8 cellular contexts compared by ENCODE assay signal in genomic region chr15:57861039-57861638, GRCh38.
A peak's percentile ranks its signal among the peaks of the same experiment; 100 is the strongest.
DNase-seq lines count a peak whose midpoint lies in the region; ATAC-seq and TF ChIP-seq lines count a peak whose summit lies in the region.

No MANE protein-coding gene starts in this region.

- peaks cover 29% of the 10 kb centered on the region for H3K27me3 Mint-ChIP-seq in activated T-cell treated with anti-CD3 and anti-CD28 coated beads, Interleukin-2, amount 50 U/mL, for 72 hours (ENCODE audit: low read depth)
- peaks cover 37% of the 10 kb centered on the region for H3K27me3 Mint-ChIP-seq in activated T-cell treated with anti-CD3 and anti-CD28 coated beads, Interleukin-2, amount 50 U/mL, for 24 hours
- peaks cover 2% of the 10 kb centered on the region for H3K27me3 Mint-ChIP-seq in endothelial cell (ENCODE audit: unreplicated experiment)

- ATAC-seq in activated T-cell treated with anti-CD3 and anti-CD28 coated beads, Interleukin-2, amount 50 U/mL, for 72 hours (replicated peaks in 1 of 2), result peak in 1 of 2 donors; percentile 33
- ATAC-seq in HG02938 (IDR thresholded peaks at IDR 0.05; ENCODE audit: unreplicated experiment), result no peak

- H3K4me1 ChIP-seq in Loucy (ENCODE audit: insufficient read depth, low read length, poor library complexity, severe bottlenecking) (no peaks in the 10 kb centered on the region), SK-N-SH (ENCODE audit: control insufficient read depth in 1 of 2, insufficient read depth in 2 of 2, low read depth in 1 of 2, low read length in 1 of 2) (no peaks in the 10 kb centered on the region)

- H3K9me2 ChIP-seq in Loucy (replicated peaks; ENCODE audit: low read depth, low read length) (no peaks in the 10 kb centered on the region), SK-N-SH (no peaks in the 10 kb centered on the region)

- no peak for TF ChIP-seq EP300 in SK-N-SH (IDR thresholded peaks at IDR 0.05; ENCODE audit: borderline replicate concordance in 1 of 2, low read depth in 1 of 2, low read length in 1 of 2)

- no peaks in the 10 kb centered on the region for H3F3A ChIP-seq in Loucy (ENCODE audit: low read depth)
- H3F3A ChIP-seq in SK-N-SH (replicated peaks; ENCODE audit: insufficient read depth), result peaks cover 6% of the 10 kb centered on the region

- H3K79me2 ChIP-seq in Loucy (ENCODE audit: insufficient read depth, low read length) (no peaks in the 10 kb centered on the region), SK-N-SH (ENCODE audit: insufficient read depth) (no peaks in the 10 kb centered on the region)

- H2AFZ ChIP-seq in Loucy (ENCODE audit: low read length) (no peak overlapping the region), SK-N-SH (ENCODE audit: low read depth) (no peak overlapping the region)

- no peak overlapping the region for H3K27ac ChIP-seq in SK-N-SH (ENCODE audit: low read depth in 2 of 2, low read length in 1 of 2)

- no peak overlapping the region for H3K27ac Mint-ChIP-seq in activated T-cell treated with anti-CD3 and anti-CD28 coated beads, Interleukin-2, amount 50 U/mL, for 72 hours
- no peak overlapping the region for H3K27ac Mint-ChIP-seq in activated T-cell treated with anti-CD3 and anti-CD28 coated beads, Interleukin-2, amount 50 U/mL, for 24 hours
- no peak overlapping the region for H3K27ac Mint-ChIP-seq in endothelial cell (ENCODE audit: unreplicated experiment)

- no peaks in the 10 kb centered on the region for H3K9me3 Mint-ChIP-seq in activated T-cell treated with anti-CD3 and anti-CD28 coated beads, Interleukin-2, amount 50 U/mL, for 72 hours
- no peaks in the 10 kb centered on the region for H3K9me3 Mint-ChIP-seq in activated T-cell treated with anti-CD3 and anti-CD28 coated beads, Interleukin-2, amount 50 U/mL, for 24 hours
- H3K9me3 Mint-ChIP-seq in endothelial cell (ENCODE audit: unreplicated experiment), result no peaks in the 10 kb centered on the region

- H3K36me3 Mint-ChIP-seq in activated T-cell treated with anti-CD3 and anti-CD28 coated beads, Interleukin-2, amount 50 U/mL, for 72 hours (ENCODE audit: insufficient read depth in 2 of 2), result no peaks in the 10 kb centered on the region
- H3K36me3 Mint-ChIP-seq in activated T-cell treated with anti-CD3 and anti-CD28 coated beads, Interleukin-2, amount 50 U/mL, for 24 hours (ENCODE audit: low read depth), result no peaks in the 10 kb centered on the region
- H3K36me3 Mint-ChIP-seq in endothelial cell (ENCODE audit: low read depth, unreplicated experiment), result no peaks in the 10 kb centered on the region

- DNase-seq in activated T-cell treated with anti-CD3 and anti-CD28 coated beads, Interleukin-2, amount 50 U/mL, for 72 hours, result peak; percentile 12 to 45
- no peak for DNase-seq in activated T-cell treated with anti-CD3 and anti-CD28 coated beads, Interleukin-2, amount 50 U/mL, for 24 hours
- DNase-seq in SK-N-SH (peak; percentile 24), endothelial cell (ENCODE audit: low spot score) (peak; percentile 50), mucosa of gallbladder (ENCODE audit: low spot score) (peak; percentile 39), NCI-H1436 treated with DMSO at 0.1 percent for 48 hours (lab: John Stamatoyannopoulos, UW) (no peak)

- peaks cover 72% of the 10 kb centered on the region for H3K27me3 ChIP-seq in Loucy (ENCODE audit: insufficient read depth, low read length, poor library complexity, severe bottlenecking)
- H3K27me3 ChIP-seq in SK-N-SH (ENCODE audit: insufficient read depth), result no peaks in the 10 kb centered on the region; the same call in 1 of the 2 replicates

- no peak overlapping the region for H3K4me3 ChIP-seq in Loucy (ENCODE audit: low read length, poor library complexity, severe bottlenecking)
- no peak overlapping the region; a peak in 1 of 4 replicates for H3K4me3 ChIP-seq in SK-N-SH (ENCODE audit: low read depth in 2 of 2, low read length in 1 of 2)

- H3K4me1 Mint-ChIP-seq in activated T-cell treated with anti-CD3 and anti-CD28 coated beads, Interleukin-2, amount 50 U/mL, for 72 hours (ENCODE audit: low read depth), result no peaks in the 10 kb centered on the region
- H3K4me1 Mint-ChIP-seq in activated T-cell treated with anti-CD3 and anti-CD28 coated beads, Interleukin-2, amount 50 U/mL, for 24 hours (ENCODE audit: low read depth), result peaks cover 2% of the 10 kb centered on the region
- no peaks in the 10 kb centered on the region for H3K4me1 Mint-ChIP-seq in endothelial cell (ENCODE audit: unreplicated experiment)

- CTCF ChIA-PET in SK-N-SH (lab: Yijun Ruan, JAX), result interaction anchor here (0.6 to 16.2 kb wide), 90 partner anchors 9 to 369 kb away, joined by 3 to 315 read pairs (median 5); partner anchors contain the start of genes ALDH1A2 and POLR2M

- no peak overlapping the region for H3K4me2 ChIP-seq in Loucy (ENCODE audit: low read depth, low read length, poor library complexity, severe bottlenecking)
- H3K4me2 ChIP-seq in SK-N-SH, result no peak overlapping the region

- H3K9me3 ChIP-seq in Loucy (ENCODE audit: insufficient read depth, low read depth, low read length), result no peaks in the 10 kb centered on the region
- no peaks in the 10 kb centered on the region for H3K9me3 ChIP-seq in SK-N-SH

- H3K9ac ChIP-seq in Loucy (ENCODE audit: low read depth, low read length, poor library complexity, severe bottlenecking) (no peak overlapping the region), SK-N-SH (no peak overlapping the region)

- TF ChIP-seq RAD21 in SK-N-SH (IDR thresholded peaks at IDR 0.05; ENCODE audit: low read length), result peak; percentile 81

- POLR2A ChIA-PET in SK-N-SH (lab: Yijun Ruan, JAX), result no interaction called here

- no peaks in the 10 kb centered on the region for H3K36me3 ChIP-seq in Loucy (ENCODE audit: insufficient read depth, low read length)
- no peaks in the 10 kb centered on the region for H3K36me3 ChIP-seq in SK-N-SH (replicated peaks in 1 of 2; ENCODE audit: control insufficient read depth in 1 of 2, insufficient read depth in 2 of 2, low read length in 1 of 2)

- H4K20me1 ChIP-seq in Loucy (ENCODE audit: insufficient read depth, low read length, poor library complexity, severe bottlenecking), result no peaks in the 10 kb centered on the region
- H4K20me1 ChIP-seq in SK-N-SH (ENCODE audit: insufficient read depth), result no peaks in the 10 kb centered on the region

- no peak overlapping the region for H3K4me3 Mint-ChIP-seq in activated T-cell treated with anti-CD3 and anti-CD28 coated beads, Interleukin-2, amount 50 U/mL, for 72 hours
- H3K4me3 Mint-ChIP-seq in activated T-cell treated with anti-CD3 and anti-CD28 coated beads, Interleukin-2, amount 50 U/mL, for 24 hours, result no peak overlapping the region
- no peak overlapping the region for H3K4me3 Mint-ChIP-seq in endothelial cell (ENCODE audit: unreplicated experiment)

- peak; percentile 96 for TF ChIP-seq CTCF in Loucy (conservative IDR thresholded peaks at IDR 0.05; ENCODE audit: low read length)
- peak; percentile 90 for TF ChIP-seq CTCF in SK-N-SH (IDR thresholded peaks at IDR 0.05)
- TF ChIP-seq CTCF in endothelial cell (IDR thresholded peaks at IDR 0.05; ENCODE audit: unreplicated experiment), result peak; percentile 97

- WGBS in SK-N-SH (ENCODE audit: low lambda C conversion rate), result 24% methylated on average over 6 of the region's 6 CpGs

TF ChIP-seq in SK-N-SH, 30 proteins besides CTCF, POLR2A, EP300 and RAD21:
- no peak for TF ChIP-seq MAX (IDR thresholded peaks at IDR 0.05; ENCODE audit: low read depth)
- no peak for TF ChIP-seq RXRA (IDR thresholded peaks at IDR 0.05; ENCODE audit: borderline replicate concordance, low read depth)
- TF ChIP-seq SMC3 (IDR thresholded peaks at IDR 0.05; ENCODE audit: low read depth, low read length), result peak; percentile 89
- no peak for TF ChIP-seq IRF3 (IDR thresholded peaks at IDR 0.05; ENCODE audit: low read depth, low read length)
- TF ChIP-seq YY1 (IDR thresholded peaks at IDR 0.05; ENCODE audit: low read depth), result no peak
- TF ChIP-seq NFIC (IDR thresholded peaks at IDR 0.05; ENCODE audit: borderline replicate concordance), result no peak
- no peak for TF ChIP-seq REST (IDR thresholded peaks at IDR 0.05; ENCODE audit: low read depth, low read length)
TF ChIP-seq in SK-N-SH: peak in this region for 1.

Comparison
In these comparisons a context has a peak if more than half of its experiments do, and no peak if none do; other contexts are left out.
1. DNase-seq: peak in activated T-cell treated with anti-CD3 and anti-CD28 coated beads, Interleukin-2, amount 50 U/mL, for 72 hours (2 of 2), SK-N-SH (single experiment), endothelial cell (single experiment) and mucosa of gallbladder (single experiment); none in activated T-cell treated with anti-CD3 and anti-CD28 coated beads, Interleukin-2, amount 50 U/mL, for 24 hours (single experiment) and NCI-H1436 treated with DMSO at 0.1 percent for 48 hours (single experiment).
2. Peak in every context shown above with its lines, with median percentiles within 50 percentile points of each other: CTCF ChIP-seq.